ENCODE assay signal across 16 cellular contexts in the genomic region with DNA sequence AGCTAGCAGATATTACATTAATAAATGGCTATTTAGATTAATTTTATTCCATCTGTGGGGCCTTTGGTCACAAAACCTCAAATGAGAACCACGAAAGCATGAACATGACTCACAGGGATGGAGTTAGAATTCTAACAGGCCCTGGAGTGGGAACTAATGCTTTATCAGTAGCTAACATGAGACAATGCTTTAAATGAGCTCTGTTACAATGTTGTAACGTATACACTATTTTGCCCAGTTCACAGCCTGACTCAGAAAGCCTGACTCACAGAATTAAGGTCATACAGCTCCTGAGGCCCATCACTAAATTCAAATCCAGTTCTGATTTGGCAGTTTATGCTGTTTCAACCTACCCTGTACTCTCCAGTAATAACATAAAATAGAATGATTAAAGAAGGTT. TPM values are rescaled to one million over a fixed set of nuclear protein-coding genes. Genes with fewer than 3 reads are reported as not detected.
DNase-seq lines count a peak whose midpoint lies in the region; ATAC-seq and TF ChIP-seq lines count a peak whose summit lies in the region.
"Had no signal": no experiment of that assay in that cellular context is flagged by ENCODE, and none has a peak within 500 bp of the region (broad histone marks: within the 10 kb centered on the region; RNA-seq: fewer than 3 reads in every experiment).

No MANE protein-coding gene starts in this region.

- DNase-seq in GM03348 (ENCODE audit: low spot score), result peak; percentile 58
- peak; percentile 56 to 62 for DNase-seq in SJSA1 (ENCODE audit: low read depth in 1 of 2, low spot score in 2 of 2)
- DNase-seq in fibroblast of gingiva (ENCODE audit: low read depth), result peak; percentile 84
- no peak for DNase-seq in psoas muscle
- DNase-seq in pons (ENCODE audit: low spot score), result no peak
- no peak for DNase-seq in stimulated activated CD4-positive, alpha-beta T cell treated with anti-CD3 and anti-CD28 coated beads, Interleukin-2, amount 100 ng/mL, for 48 hours
- no peak for DNase-seq in amygdala (lab: John Stamatoyannopoulos, UW)
- DNase-seq: activated CD4-positive, CD25-positive, alpha-beta regulatory T cell treated with anti-CD3 and anti-CD28 coated beads, Interleukin-2, amount 50 U/mL, for 72 hours; activated T-cell treated with anti-CD3 and anti-CD28 coated beads, Interleukin-2, amount 50 U/mL, for 24 hours; naive B cell; NCI-H1694 treated with DMSO at 0.1 percent for 48 hours; sigmoid colon; SW 1271; testis had no signal

- TF ChIP-seq CTCF in psoas muscle (IDR thresholded peaks at IDR 0.05), result no peak

- H3K9me3 ChIP-seq in SJSA1 (replicated peaks), result no peaks in the 10 kb centered on the region
- peaks cover 8% of the 10 kb centered on the region for H3K9me3 ChIP-seq in psoas muscle
- H3K9me3 ChIP-seq: testis had no signal

- peaks cover 3% of the 10 kb centered on the region; the same call in 1 of the 2 replicates for H3K36me3 ChIP-seq in SJSA1
- no peaks in the 10 kb centered on the region for H3K36me3 ChIP-seq in psoas muscle (ENCODE audit: insufficient read depth in 1 of 2, low read depth in 1 of 2)
- H3K36me3 ChIP-seq: sigmoid colon had no signal

- H3K27ac ChIP-seq in SJSA1 (peak overlapping the region; percentile 83), psoas muscle (peak overlapping the region; percentile 12)
- H3K27ac ChIP-seq: sigmoid colon, testis had no signal

- H3K4me1 ChIP-seq in SJSA1 (replicated peaks), result peaks cover 18% of the 10 kb centered on the region
- H3K4me1 ChIP-seq in psoas muscle, result no peaks in the 10 kb centered on the region
- H3K4me1 ChIP-seq: sigmoid colon, testis had no signal

- H3K27me3 ChIP-seq in SJSA1 (replicated peaks) (no peaks in the 10 kb centered on the region), psoas muscle (ENCODE audit: insufficient read depth in 3 of 3, low read length in 2 of 3) (no peaks in the 10 kb centered on the region)
- H3K27me3 ChIP-seq: sigmoid colon, testis had no signal

- 70 to 78% (median 74%) methylated on average over 2 of the region's 2 CpGs for WGBS in psoas muscle, 3 donors

- ATAC-seq in psoas muscle (peak in 3 of 4 donors; percentile 57 to 66 (median 58)), HG02938 (IDR thresholded peaks at IDR 0.05; ENCODE audit: unreplicated experiment) (no peak)
- ATAC-seq: HCT116 had no signal

- no peak overlapping the region for H3K4me3 ChIP-seq in SJSA1
- no peak overlapping the region for H3K4me3 ChIP-seq in psoas muscle
- H3K4me3 ChIP-seq: sigmoid colon, testis had no signal

- intact Hi-C loops in psoas muscle (cut with DNase I), result no loop called here

RNA-seq across cellular contexts. Expression of a gene that starts 23.2 kb away (rescaled TPM):
- total RNA-seq in SJSA1 (2014; rRNA removed; shearing (Covaris generic)), result 14.3 and 19.0 TPM in 2 replicates
- total RNA-seq in psoas muscle, result 1 to 10 TPM; 3.0 to 7.0 (median 3.8) TPM
- polyA plus RNA-seq in psoas muscle, result 1 to 10 TPM; 1.8 to 2.9 (median 2.1) TPM

Comparison
In these comparisons a context has a peak if more than half of its experiments do, and no peak if none do; other contexts are left out.
1. DNase-seq: peak in GM03348 (single experiment), SJSA1 (2 of 2) and fibroblast of gingiva (single experiment); none in psoas muscle (0 of 2), pons (single experiment), stimulated activated CD4-positive, alpha-beta T cell treated with anti-CD3 and anti-CD28 coated beads, Interleukin-2, amount 100 ng/mL, for 48 hours (0 of 2) and amygdala (0 of 56).